In genomic region chr14:58072288-58073071, GRCh38 we compare ENCODE assay signal across 8 cellular contexts.
DNase-seq lines count a peak whose midpoint lies in the region; ATAC-seq lines count a peak whose summit lies in the region.

No MANE protein-coding gene starts in this region.

- H3K4me3 Mint-ChIP-seq in activated CD8-positive, alpha-beta memory T cell treated with anti-CD3 and anti-CD28 coated beads, Interleukin-2, amount 10 ng/mL, durations not matched to agents 7 days and 5 days: no peak overlapping the region

- H3K36me3 Mint-ChIP-seq in activated CD8-positive, alpha-beta memory T cell treated with anti-CD3 and anti-CD28 coated beads, Interleukin-2, amount 10 ng/mL, durations not matched to agents 7 days and 5 days: no peaks in the 10 kb centered on the region

- no peaks in the 10 kb centered on the region for H3K4me1 Mint-ChIP-seq in activated CD8-positive, alpha-beta memory T cell treated with anti-CD3 and anti-CD28 coated beads, Interleukin-2, amount 10 ng/mL, durations not matched to agents 7 days and 5 days

- ATAC-seq in activated CD8-positive, alpha-beta memory T cell treated with anti-CD3 and anti-CD28 coated beads, Interleukin-2, amount 10 ng/mL, durations not matched to agents 7 days and 5 days: peak; percentile 77
- ATAC-seq in HG02852 (IDR thresholded peaks at IDR 0.05; ENCODE audit: unreplicated experiment): peak; percentile 81

- DNase-seq in activated CD8-positive, alpha-beta memory T cell treated with anti-CD3 and anti-CD28 coated beads, Interleukin-2, amount 10 ng/mL, durations not matched to agents 7 days and 5 days: peak; percentile 61
- no peak for DNase-seq in activated CD8-positive, alpha-beta memory T cell treated with anti-CD3 and anti-CD28 coated beads, Interleukin-2, amount 50 U/mL, for 48 hours
- DNase-seq in NCI-H1436 (lab: John Stamatoyannopoulos, UW): peak; percentile 82
- DNase-seq in SW 1271 (lab: John Stamatoyannopoulos, UW): peak; percentile 7 to 72
- DNase-seq in cerebellar cortex (ENCODE audit: low spot score): peak; percentile 83
- DNase-seq in kidney tubule cell (ENCODE audit: low spot score): peak; percentile 79
- DNase-seq in stimulated activated CD4-positive, alpha-beta T cell treated with anti-CD3 and anti-CD28 coated beads, Interleukin-4, amount 100 ng/mL, for 24 hours: peak; percentile 43

- no peak overlapping the region for H3K27ac Mint-ChIP-seq in activated CD8-positive, alpha-beta memory T cell treated with anti-CD3 and anti-CD28 coated beads, Interleukin-2, amount 10 ng/mL, durations not matched to agents 7 days and 5 days

- CTCF ChIA-PET in activated CD8-positive, alpha-beta memory T cell treated with anti-CD3 and anti-CD28 coated beads, Interleukin-2, amount 10 ng/mL, durations not matched to agents 7 days and 5 days (lab: Charles Lee): interaction anchor here (0.6 to 1.1 kb wide), 4 partner anchors 9 to 539 kb away, joined by 3 to 4 read pairs (median 3); no protein-coding TSS in a partner anchor

- H3K27me3 Mint-ChIP-seq in activated CD8-positive, alpha-beta memory T cell treated with anti-CD3 and anti-CD28 coated beads, Interleukin-2, amount 10 ng/mL, durations not matched to agents 7 days and 5 days: peaks cover 16% of the 10 kb centered on the region

- no peaks in the 10 kb centered on the region for H3K9me3 Mint-ChIP-seq in activated CD8-positive, alpha-beta memory T cell treated with anti-CD3 and anti-CD28 coated beads, Interleukin-2, amount 10 ng/mL, durations not matched to agents 7 days and 5 days (ENCODE audit: low read depth)
